11 cellular contexts compared by ENCODE assay signal in the genomic region with DNA sequence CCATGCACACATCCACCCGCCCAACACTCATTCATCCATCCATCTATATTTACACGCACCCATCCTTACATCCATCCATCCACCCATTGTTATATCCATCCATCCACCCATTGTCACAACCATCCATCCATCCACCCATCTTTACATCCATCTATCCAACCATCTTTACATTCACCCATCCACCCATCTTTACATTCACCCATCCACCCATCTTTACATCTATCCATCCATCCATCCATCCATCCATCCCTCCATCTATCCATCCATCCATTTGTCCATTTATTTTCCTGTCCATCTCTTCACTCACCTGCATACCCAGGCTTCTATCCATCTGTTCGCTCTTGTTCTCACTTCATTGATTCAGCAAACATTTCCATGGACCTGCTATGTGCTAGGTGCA. TPM values are rescaled to one million over a fixed set of nuclear protein-coding genes. Genes with fewer than 3 reads are reported as not detected.
"Had no signal": no experiment of that assay in that cellular context is flagged by ENCODE, and none has a peak within 500 bp of the region (broad histone marks: within the 10 kb centered on the region; RNA-seq: fewer than 3 reads in every experiment).

No MANE protein-coding gene starts in this region.

- H3K4me3 ChIP-seq: GM23248 had no signal

- H3K9ac ChIP-seq: GM23248, KMS-11 had no signal

- H3K27ac ChIP-seq: GM23248, HL-60, KMS-11 had no signal

- DNase-seq: GM23248, GOT3, H9, HCEC 1CT, HFFc6, Karpas-422, KBM-7 had no signal

- H2AFZ ChIP-seq: GM23248 had no signal

- H3K4me2 ChIP-seq: KMS-11 had no signal

- FAIRE-seq: H54 had no signal

RNA-seq across cellular contexts. Expression of gene SGSM1, which starts 49.8 kb away (rescaled TPM):
- total RNA-seq: GM23248, HFFc6, HT1080 had no signal
- polyA plus RNA-seq: GM23248 had no signal
